ENCODE assay signal across 8 cellular contexts in the genomic region with DNA sequence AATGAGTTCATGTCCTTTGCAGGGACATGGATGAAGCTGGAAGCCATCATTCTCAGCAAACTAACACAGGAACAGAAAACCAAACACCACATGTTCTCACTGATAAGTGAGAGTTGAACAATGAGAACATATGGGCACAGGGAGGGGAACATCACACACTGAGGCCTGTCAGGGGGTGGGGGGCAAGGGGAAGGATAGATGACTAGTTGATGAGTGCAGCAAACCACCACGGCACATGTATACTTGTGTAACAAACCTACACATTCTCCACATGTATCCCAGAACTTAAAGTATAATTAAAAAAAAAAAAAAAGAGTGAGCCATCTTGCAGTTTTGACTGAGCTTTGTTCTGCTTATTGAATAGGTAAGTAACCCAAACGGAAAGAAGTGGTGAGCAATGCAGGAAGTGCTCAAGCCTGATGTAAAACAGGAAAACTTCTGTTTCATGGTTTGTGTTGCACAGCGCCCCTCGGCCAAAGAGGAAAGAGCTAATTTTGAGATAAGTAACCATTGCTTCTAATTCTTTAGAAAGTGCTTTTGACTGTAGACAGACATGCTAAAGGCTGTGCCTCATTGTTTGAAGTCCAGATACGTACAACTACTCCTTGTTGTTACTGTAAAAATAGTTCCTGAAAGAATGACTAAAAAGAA.
A peak's percentile ranks its signal among the peaks of the same experiment; 100 is the strongest.
DNase-seq lines count a peak whose midpoint lies in the region; ATAC-seq and TF ChIP-seq lines count a peak whose summit lies in the region.
"Not testable (repeated sequence)": the region's sequence is repeated elsewhere in the genome, so short reads cannot be mapped to it uniquely, and the experiment has no call there.

No MANE protein-coding gene starts in this region.

- peak; percentile 83 for ATAC-seq in GM19455 (IDR thresholded peaks at IDR 0.05; ENCODE audit: unreplicated experiment)
- peak; percentile 86 for ATAC-seq in HG02885 (IDR thresholded peaks at IDR 0.05; ENCODE audit: poor library complexity, unreplicated experiment)
- peak; percentile 97 for ATAC-seq in activated naive CD8-positive, alpha-beta T cell treated with anti-CD3 and anti-CD28 coated beads, Interleukin-2, amount 10 ng/mL, durations not matched to agents 7 days and 5 days (ENCODE audit: low read depth)
- ATAC-seq in stimulated activated naive B cell treated with anti-CD40 and anti-IgM and Interleukin-4, amounts not matched to agents 10 μg/mL and 1 μg/mL and 100 μg/mL, for 72 hours (replicated peaks), result peak; percentile 89 to 90

- peak overlapping the region; percentile 73 for H3K27ac ChIP-seq in HL-60 (replicated peaks)
- peak overlapping the region; percentile 6 to 9 for H3K27ac ChIP-seq in liver (ENCODE audit: low read depth in 1 of 2, low read length in 2 of 2)

- not testable (repeated sequence) for H3K27me3 Mint-ChIP-seq in T-helper 2 cell treated with Interferon-gamma antibody and Interleukin-4, amounts not matched to agents 5 μg/mL and 100 μg/mL, for 36 hours (ENCODE audit: low read depth); activated naive CD8-positive, alpha-beta T cell treated with anti-CD3 and anti-CD28 coated beads, Interleukin-2, amount 10 ng/mL, durations not matched to agents 7 days and 5 days; stimulated activated naive B cell treated with anti-CD40 and anti-IgM and Interleukin-4, amounts not matched to agents 10 μg/mL and 1 μg/mL and 100 μg/mL, for 72 hours

- H3K36me3 Mint-ChIP-seq in T-helper 2 cell treated with Interferon-gamma antibody and Interleukin-4, amounts not matched to agents 5 μg/mL and 100 μg/mL, for 36 hours (ENCODE audit: low read depth), result not testable (repeated sequence)
- H3K36me3 Mint-ChIP-seq in activated naive CD8-positive, alpha-beta T cell treated with anti-CD3 and anti-CD28 coated beads, Interleukin-2, amount 10 ng/mL, durations not matched to agents 7 days and 5 days, result peaks cover 39% of the 10 kb centered on the region
- H3K36me3 Mint-ChIP-seq in stimulated activated naive B cell treated with anti-CD40 and anti-IgM and Interleukin-4, amounts not matched to agents 10 μg/mL and 1 μg/mL and 100 μg/mL, for 72 hours, result peaks cover 6 to 13% of the 10 kb centered on the region in 2 donors

- POLR2A ChIA-PET in activated naive CD8-positive, alpha-beta T cell treated with anti-CD3 and anti-CD28 coated beads, Interleukin-2, amount 10 ng/mL, durations not matched to agents 7 days and 5 days (lab: Charles Lee), result interaction anchor here (0.7 to 1.6 kb wide), 5 partner anchors 16 to 316 kb away, joined by 3 to 5 read pairs (median 3); partner anchors contain the start of gene B3GALNT1

- 66% methylated on average over 5 of the region's 5 CpGs for WGBS in liver

- not testable (repeated sequence) for TF ChIP-seq RAD21 in liver (IDR thresholded peaks at IDR 0.05)

- not testable (repeated sequence) for H3K4me1 ChIP-seq in liver (ENCODE audit: control insufficient read depth in 4 of 4, insufficient read depth in 4 of 4, low read length in 3 of 4)

- not testable (repeated sequence) for H3K27ac Mint-ChIP-seq in T-helper 2 cell treated with Interferon-gamma antibody and Interleukin-4, amounts not matched to agents 5 μg/mL and 100 μg/mL, for 36 hours
- peak overlapping the region; percentile 87 for H3K27ac Mint-ChIP-seq in activated naive CD8-positive, alpha-beta T cell treated with anti-CD3 and anti-CD28 coated beads, Interleukin-2, amount 10 ng/mL, durations not matched to agents 7 days and 5 days
- peak overlapping the region; percentile 92 for H3K27ac Mint-ChIP-seq in stimulated activated naive B cell treated with anti-CD40 and anti-IgM and Interleukin-4, amounts not matched to agents 10 μg/mL and 1 μg/mL and 100 μg/mL, for 72 hours

- not testable (repeated sequence) for H3K9me3 ChIP-seq in liver (ENCODE audit: control insufficient read depth in 4 of 4, low read length in 3 of 4)

- not testable (repeated sequence) for H3K36me3 ChIP-seq in liver (ENCODE audit: control insufficient read depth in 4 of 4, insufficient read depth in 3 of 4, low read depth in 1 of 4, low read length in 3 of 4)

- not testable (repeated sequence) for H3K4me3 ChIP-seq in HL-60 (replicated peaks; ENCODE audit: insufficient read depth, low read length); liver (ENCODE audit: low read depth in 1 of 3, low read length in 3 of 3)

- not testable (repeated sequence) for H3K27me3 ChIP-seq in HL-60 (ENCODE audit: insufficient read depth, poor library complexity, severe bottlenecking); liver (ENCODE audit: control insufficient read depth in 4 of 4, insufficient read depth in 4 of 4, low read length in 3 of 4)

- peak overlapping the region; percentile 43 for H3K4me3 Mint-ChIP-seq in T-helper 2 cell treated with Interferon-gamma antibody and Interleukin-4, amounts not matched to agents 5 μg/mL and 100 μg/mL, for 36 hours
- H3K4me3 Mint-ChIP-seq in activated naive CD8-positive, alpha-beta T cell treated with anti-CD3 and anti-CD28 coated beads, Interleukin-2, amount 10 ng/mL, durations not matched to agents 7 days and 5 days, result peak overlapping the region; percentile 65
- H3K4me3 Mint-ChIP-seq in stimulated activated naive B cell treated with anti-CD40 and anti-IgM and Interleukin-4, amounts not matched to agents 10 μg/mL and 1 μg/mL and 100 μg/mL, for 72 hours, result peak overlapping the region; percentile 52 to 70

- not testable (repeated sequence) for H3K9me3 Mint-ChIP-seq in T-helper 2 cell treated with Interferon-gamma antibody and Interleukin-4, amounts not matched to agents 5 μg/mL and 100 μg/mL, for 36 hours; stimulated activated naive B cell treated with anti-CD40 and anti-IgM and Interleukin-4, amounts not matched to agents 10 μg/mL and 1 μg/mL and 100 μg/mL, for 72 hours
- H3K9me3 Mint-ChIP-seq in activated naive CD8-positive, alpha-beta T cell treated with anti-CD3 and anti-CD28 coated beads, Interleukin-2, amount 10 ng/mL, durations not matched to agents 7 days and 5 days, result peaks cover 12% of the 10 kb centered on the region

- H3K4me1 Mint-ChIP-seq in T-helper 2 cell treated with Interferon-gamma antibody and Interleukin-4, amounts not matched to agents 5 μg/mL and 100 μg/mL, for 36 hours (ENCODE audit: low read depth), result peaks cover 13% of the 10 kb centered on the region
- H3K4me1 Mint-ChIP-seq in activated naive CD8-positive, alpha-beta T cell treated with anti-CD3 and anti-CD28 coated beads, Interleukin-2, amount 10 ng/mL, durations not matched to agents 7 days and 5 days, result peaks cover 25% of the 10 kb centered on the region
- H3K4me1 Mint-ChIP-seq in stimulated activated naive B cell treated with anti-CD40 and anti-IgM and Interleukin-4, amounts not matched to agents 10 μg/mL and 1 μg/mL and 100 μg/mL, for 72 hours, result peaks cover 20 to 25% of the 10 kb centered on the region in 2 donors

- peak; percentile 50 to 82 for DNase-seq in HL-60 (ENCODE audit: low read depth in 1 of 2, low spot score in 1 of 2)
- DNase-seq in T-helper 2 cell treated with Interferon-gamma antibody and Interleukin-4, amounts not matched to agents 5 μg/mL and 100 μg/mL, for 36 hours (ENCODE audit: low spot score), result peak; percentile 12
- DNase-seq in activated naive CD8-positive, alpha-beta T cell treated with anti-CD3 and anti-CD28 coated beads, Interleukin-2, amount 10 ng/mL, durations not matched to agents 7 days and 5 days, result peak; percentile 32
- peak; percentile 17 for DNase-seq in stimulated activated naive B cell treated with anti-CD40 and anti-IgM and Interleukin-4, amounts not matched to agents 10 μg/mL and 1 μg/mL and 100 μg/mL, for 72 hours

- not testable (repeated sequence) for H3K9ac ChIP-seq in liver (ENCODE audit: low read depth in 1 of 2, low read length in 2 of 2)

- TF ChIP-seq CTCF in GM12873 (IDR thresholded peaks at IDR 0.05; ENCODE audit: insufficient read depth, low read depth, low read length, missing control alignments) (peak; percentile 32), HL-60 (IDR thresholded peaks at IDR 0.05; ENCODE audit: insufficient read depth, low read length) (peak; percentile 8)
- not testable (repeated sequence) for TF ChIP-seq CTCF in liver (IDR thresholded peaks at IDR 0.05; ENCODE audit: low read depth, low read length, missing input control)

Comparison
In these comparisons a context has a peak if more than half of its experiments do, and no peak if none do; other contexts are left out.
1. DNase-seq: peak in every context shown above with its lines; median percentile 66 in HL-60; 32 in activated naive CD8-positive, alpha-beta T cell treated with anti-CD3 and anti-CD28 coated beads, Interleukin-2, amount 10 ng/mL, durations not matched to agents 7 days and 5 days; 17 in stimulated activated naive B cell treated with anti-CD40 and anti-IgM and Interleukin-4, amounts not matched to agents 10 μg/mL and 1 μg/mL and 100 μg/mL, for 72 hours; 12 in T-helper 2 cell treated with Interferon-gamma antibody and Interleukin-4, amounts not matched to agents 5 μg/mL and 100 μg/mL, for 36 hours.